33 cellular contexts compared by ENCODE assay signal in the genomic region with DNA sequence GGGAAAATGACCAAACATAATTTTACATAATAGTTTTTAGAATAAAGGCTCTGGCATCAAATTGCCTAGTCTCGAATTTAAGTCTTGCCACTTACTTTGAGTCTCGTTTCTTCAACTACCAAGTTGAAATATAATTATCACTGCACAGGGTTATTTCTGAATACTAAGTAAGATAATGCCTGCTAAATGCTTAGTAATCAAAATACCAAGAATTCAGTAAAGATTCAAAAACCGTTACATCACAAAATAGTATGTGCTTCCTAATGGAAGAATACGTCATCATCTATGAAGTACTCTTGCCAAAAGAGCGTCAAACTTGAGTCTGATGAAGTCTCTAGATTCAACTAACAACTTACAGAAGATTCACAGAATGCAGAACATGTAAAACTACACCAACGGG.
"Had no signal": no experiment of that assay in that cellular context is flagged by ENCODE, and none has a peak within 500 bp of the region (broad histone marks: within the 10 kb centered on the region; RNA-seq: fewer than 3 reads in every experiment).

No MANE protein-coding gene starts in this region.

- FAIRE-seq: astrocyte had no signal

- H3K27ac ChIP-seq: adrenal gland, body of pancreas, brain microvascular endothelial cell, breast epithelium, VCaP had no signal

- H3K27me3 ChIP-seq: adrenal gland, body of pancreas, brain microvascular endothelial cell, breast epithelium had no signal

- H3K4me3 ChIP-seq: adrenal gland, body of pancreas, breast epithelium had no signal

- DNase-seq: activated B cell treated with CpG ODN at 0.5 μM for 24 hours; activated CD4-positive, alpha-beta memory T cell treated with anti-CD3 and anti-CD28 coated beads for 36 hours; activated CD4-positive, alpha-beta T cell treated with anti-CD3 and anti-CD28 coated beads for 4 hours; activated CD4-positive, alpha-beta T cell treated with anti-CD3 and anti-CD28 coated beads, Interleukin-2, amount 10 ng/mL, durations not matched to agents 24 days and 14 days; activated CD4-positive, alpha-beta T cell treated with anti-CD3 and anti-CD28 coated beads, Interleukin-2, amount 50 U/mL, for 1 hour; activated CD4-positive, alpha-beta T cell treated with anti-CD3 and anti-CD28 coated beads, Interleukin-2, amount 50 U/mL, for 4 hours; activated CD4-positive, CD25-positive, alpha-beta regulatory T cell treated with anti-CD3 and anti-CD28 coated beads, Interleukin-2, amount 50 U/mL, for 72 hours; activated CD8-positive, alpha-beta memory T cell treated with anti-CD3 and anti-CD28 coated beads, Interleukin-2, amount 50 U/mL, for 4 hours; activated CD8-positive, alpha-beta T cell treated with anti-CD3 and anti-CD28 coated beads for 36 hours; activated effector memory CD4-positive, alpha-beta T cell treated with anti-CD3 and anti-CD28 coated beads, Interleukin-2, amount 50 U/mL, for 16 hours; activated gamma-delta T cell treated with Interleukin-2 at 50 U/mL for 16 hours; activated naive CD4-positive, alpha-beta T cell; activated naive CD4-positive, alpha-beta T cell treated with anti-CD3 and anti-CD28 coated beads for 36 hours; activated naive CD4-positive, alpha-beta T cell treated with anti-CD3 and anti-CD28 coated beads, Interleukin-2, amount 50 U/mL, for 16 hours; activated naive CD8-positive, alpha-beta T cell treated with anti-CD3 and anti-CD28 coated beads for 36 hours; activated T-cell treated with anti-CD3 and anti-CD28 coated beads for 4 hours; activated T-cell treated with anti-CD3 and anti-CD28 coated beads, Interleukin-2, amount 50 U/mL, for 1 hour; activated T-cell treated with anti-CD3 and anti-CD28 coated beads, Interleukin-2, amount 50 U/mL, for 4 hours; activated T-cell treated with anti-CD3 and anti-CD28 coated beads, Interleukin-2, amount 50 U/mL, for 72 hours; adrenal gland; amniotic stem cell; aorta; body of pancreas; brain microvascular endothelial cell; central memory CD4-positive, alpha-beta T cell; T-helper 1 cell; T-helper 2 cell; T-helper 9 cell had no signal

- H3K36me3 ChIP-seq: breast epithelium had no signal

- H3K4me1 ChIP-seq: adrenal gland, body of pancreas, breast epithelium had no signal

- ATAC-seq: activated CD8-positive, alpha-beta T cell treated with anti-CD3 and anti-CD28 coated beads for 36 hours; activated naive CD4-positive, alpha-beta T cell treated with anti-CD3 and anti-CD28 coated beads, Interleukin-2, amount 50 U/mL, for 72 hours; activated T-cell treated with anti-CD3 and anti-CD28 coated beads, Interleukin-2, amount 50 U/mL, for 4 hours; activated T-cell treated with anti-CD3 and anti-CD28 coated beads, Interleukin-2, amount 50 U/mL, for 72 hours; activated T-helper 17 cell treated with anti-CD3 and anti-CD28 coated beads, Interleukin-2, amount 50 U/mL, for 72 hours; body of pancreas had no signal

- H3K9me3 ChIP-seq: adrenal gland, body of pancreas, breast epithelium had no signal
